Comparison of ENCODE assay signal across 8 cellular contexts in genomic region chr7:158524286-158524685, GRCh38.
DNase-seq lines count a peak whose midpoint lies in the region; TF ChIP-seq lines count a peak whose summit lies in the region.
"Not testable (repeated sequence)": the region's sequence is repeated elsewhere in the genome, so short reads cannot be mapped to it uniquely, and the experiment has no call there.

No MANE protein-coding gene starts in this region.

- DNase-seq in BE2C = peak; percentile 62
- peak; percentile 53 for DNase-seq in ELF-1 (ENCODE audit: low read depth, low spot score)
- peak; percentile 8 for DNase-seq in MG63
- peak; percentile 54 for DNase-seq in NCI-H2029 (lab: John Stamatoyannopoulos, UW)
- peak; percentile 32 to 79 for DNase-seq in NCI-H526 (lab: John Stamatoyannopoulos, UW)
- peak; percentile 24 for DNase-seq in RPMI8226
- peak; percentile 19 for DNase-seq in chondrocyte (ENCODE audit: low spot score)
- DNase-seq in mesendoderm = peak; percentile 60

- not testable (repeated sequence) for H4K5ac ChIP-seq in mesendoderm (ENCODE audit: low read length)

- not testable (repeated sequence) for H3K27me3 Mint-ChIP-seq in chondrocyte (ENCODE audit: low read depth)

- H3K79me1 ChIP-seq in mesendoderm (ENCODE audit: low read length) = not testable (repeated sequence)

- not testable (repeated sequence) for H3K4me3 ChIP-seq in BE2C (ENCODE audit: low read depth, low read length); MG63; mesendoderm (ENCODE audit: low read length)

- not testable (repeated sequence) for H3K4me2 ChIP-seq in mesendoderm (ENCODE audit: low read length)

- not testable (repeated sequence) for H3K27ac ChIP-seq in mesendoderm (ENCODE audit: low read depth, low read length)

- H3K4me1 Mint-ChIP-seq in chondrocyte (ENCODE audit: low read depth) = not testable (repeated sequence)

- H4K8ac ChIP-seq in mesendoderm (ENCODE audit: low read depth, low read length) = not testable (repeated sequence)

- not testable (repeated sequence) for TF ChIP-seq CTCF in BE2C (IDR thresholded peaks at IDR 0.05; ENCODE audit: low read depth, low read length); chondrocyte (IDR thresholded peaks at IDR 0.05)

- not testable (repeated sequence) for H3K23ac ChIP-seq in mesendoderm (ENCODE audit: low read length)

- H3K27ac Mint-ChIP-seq in chondrocyte (ENCODE audit: unreplicated experiment) = not testable (repeated sequence)

- H3K4ac ChIP-seq in mesendoderm (ENCODE audit: low read depth, low read length) = not testable (repeated sequence)

- not testable (repeated sequence) for H2AK5ac ChIP-seq in mesendoderm (ENCODE audit: low read length)

- not testable (repeated sequence) for H3K18ac ChIP-seq in mesendoderm (ENCODE audit: low read length)

- H3K9me3 ChIP-seq in BE2C, MG63: not testable (repeated sequence)

- not testable (repeated sequence) for H3K4me3 Mint-ChIP-seq in chondrocyte (ENCODE audit: unreplicated experiment)

- H3K9me3 Mint-ChIP-seq in chondrocyte (ENCODE audit: low read depth) = not testable (repeated sequence)

- not testable (repeated sequence) for H3K79me2 ChIP-seq in mesendoderm (ENCODE audit: control insufficient read depth, insufficient read depth, low read length)

- not testable (repeated sequence) for H3K36me3 Mint-ChIP-seq in chondrocyte (ENCODE audit: low read depth)

- H3K9ac ChIP-seq in mesendoderm (ENCODE audit: low read length) = not testable (repeated sequence)

- not testable (repeated sequence) for H2BK15ac ChIP-seq in mesendoderm (replicated peaks; ENCODE audit: low read depth)

- not testable (repeated sequence) for H3K36me3 ChIP-seq in BE2C; MG63; mesendoderm (ENCODE audit: control insufficient read depth, insufficient read depth, low read length)

- not testable (repeated sequence) for H3K4me1 ChIP-seq in BE2C; mesendoderm (ENCODE audit: control insufficient read depth, low read depth, low read length)

- not testable (repeated sequence) for H2BK5ac ChIP-seq in mesendoderm (ENCODE audit: low read length)

- no CpG with 5 or more reads among the region's 14 CpGs for WGBS in mesendoderm (ENCODE audit: extremely low coverage, insufficient coverage, low lambda C conversion rate)

- H2BK120ac ChIP-seq in mesendoderm (ENCODE audit: low read depth, low read length) = not testable (repeated sequence)

- not testable (repeated sequence) for H3K56ac ChIP-seq in mesendoderm (ENCODE audit: low read length)

- H3K27me3 ChIP-seq in BE2C; MG63; mesendoderm (ENCODE audit: insufficient read depth, low read length, poor library complexity): not testable (repeated sequence)

Comparison
In these comparisons a context has a peak if more than half of its experiments do, and no peak if none do; other contexts are left out.
1. DNase-seq: peak in every context shown above with its lines; median percentile 62 in BE2C; 60 in mesendoderm; 56 in NCI-H526; 54 in NCI-H2029; 53 in ELF-1; 24 in RPMI8226; 19 in chondrocyte; 8 in MG63.